In the genomic region with DNA sequence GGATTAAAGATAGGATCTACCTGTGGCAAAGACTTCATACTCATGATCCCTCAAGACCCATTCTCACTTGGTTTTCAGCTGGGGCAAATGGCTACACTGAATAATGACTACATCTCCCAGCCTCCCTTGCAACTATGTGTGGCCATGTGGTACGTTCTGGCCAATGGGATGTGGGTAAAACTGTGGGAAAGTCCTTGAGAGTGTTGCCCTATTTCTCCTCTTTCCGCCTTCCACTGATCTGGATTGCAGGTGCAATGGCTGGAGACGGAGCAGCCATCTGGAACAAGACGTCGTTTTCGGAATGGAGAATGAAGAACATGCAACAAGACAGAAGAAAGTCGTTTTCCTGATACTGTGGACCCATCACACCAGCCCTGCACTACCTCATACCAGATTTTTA, we compare ENCODE assay signal across 8 cellular contexts. TPM values are rescaled to one million over a fixed set of nuclear protein-coding genes. Genes with fewer than 3 reads are reported as not detected.
A peak's percentile ranks its signal among the peaks of the same experiment; 100 is the strongest.
DNase-seq lines count a peak whose midpoint lies in the region; ATAC-seq and TF ChIP-seq lines count a peak whose summit lies in the region.

No MANE protein-coding gene starts in this region.

- ATAC-seq in GM18511 (IDR thresholded peaks at IDR 0.05; ENCODE audit: unreplicated experiment) (peak; percentile 58), GM19397 (IDR thresholded peaks at IDR 0.05; ENCODE audit: unreplicated experiment) (no peak)
- peak; percentile 60 for ATAC-seq in stimulated activated memory B cell treated with anti-CD40 and anti-IgM and Interleukin-4, amounts not matched to agents 10 μg/mL and 1 μg/mL and 100 μg/mL, for 72 hours

- H3K27ac ChIP-seq in brain microvascular endothelial cell = no peak overlapping the region

- no peaks in the 10 kb centered on the region for H3K36me3 ChIP-seq in brain microvascular endothelial cell (replicated peaks)

- H3K36me3 Mint-ChIP-seq in IgD-negative memory B cell = peaks cover 5% of the 10 kb centered on the region
- peaks cover 10% of the 10 kb centered on the region for H3K36me3 Mint-ChIP-seq in stimulated activated memory B cell treated with anti-CD40 and anti-IgM and Interleukin-4, amounts not matched to agents 10 μg/mL and 1 μg/mL and 100 μg/mL, for 72 hours

- in situ Hi-C loops in ACHN (cut with HindIII; ENCODE audit: low pct_ligation_motif_present, low pct_unique_long_range_greater_than_20kb, low sequenced_read_pairs) = no loop called here
- in situ Hi-C loops in brain microvascular endothelial cell (cut with HindIII; ENCODE audit: low pct_ligation_motif_present, low sequenced_read_pairs) = no loop called here

- peaks cover 18 to 25% (median 22%) of the 10 kb centered on the region in 3 donors for H3K4me1 Mint-ChIP-seq in IgD-negative memory B cell
- peaks cover 25% of the 10 kb centered on the region for H3K4me1 Mint-ChIP-seq in stimulated activated memory B cell treated with anti-CD40 and anti-IgM and Interleukin-4, amounts not matched to agents 10 μg/mL and 1 μg/mL and 100 μg/mL, for 72 hours

- H3K27ac Mint-ChIP-seq in IgD-negative memory B cell = peak overlapping the region in 1 of 3 donors; percentile 47
- no peak overlapping the region for H3K27ac Mint-ChIP-seq in stimulated activated memory B cell treated with anti-CD40 and anti-IgM and Interleukin-4, amounts not matched to agents 10 μg/mL and 1 μg/mL and 100 μg/mL, for 72 hours

- peaks cover 0 to 3% (median 0%) of the 10 kb centered on the region in 3 donors for H3K9me3 Mint-ChIP-seq in IgD-negative memory B cell
- H3K9me3 Mint-ChIP-seq in stimulated activated memory B cell treated with anti-CD40 and anti-IgM and Interleukin-4, amounts not matched to agents 10 μg/mL and 1 μg/mL and 100 μg/mL, for 72 hours = no peaks in the 10 kb centered on the region

- DNase-seq in ACHN (peak; percentile 54), brain microvascular endothelial cell (peak; percentile 25), T1000 (lab: John Stamatoyannopoulos, UW) (no peak), NCI-H128 (lab: John Stamatoyannopoulos, UW; ENCODE audit: unreplicated experiment) (no peak)

- no peaks in the 10 kb centered on the region for H3K27me3 ChIP-seq in brain microvascular endothelial cell (replicated peaks)

- peak overlapping the region; percentile 3 to 90 (median 64) for H3K4me3 Mint-ChIP-seq in IgD-negative memory B cell
- H3K4me3 Mint-ChIP-seq in stimulated activated memory B cell treated with anti-CD40 and anti-IgM and Interleukin-4, amounts not matched to agents 10 μg/mL and 1 μg/mL and 100 μg/mL, for 72 hours = peak overlapping the region; percentile 54

- TF ChIP-seq CTCF in brain microvascular endothelial cell (IDR thresholded peaks at IDR 0.05; ENCODE audit: low read depth, low read length, missing control alignments) = no peak

- peaks cover 2% of the 10 kb centered on the region for H3K27me3 Mint-ChIP-seq in IgD-negative memory B cell
- H3K27me3 Mint-ChIP-seq in stimulated activated memory B cell treated with anti-CD40 and anti-IgM and Interleukin-4, amounts not matched to agents 10 μg/mL and 1 μg/mL and 100 μg/mL, for 72 hours = peaks cover 9% of the 10 kb centered on the region

- no peak overlapping the region for H3K4me3 ChIP-seq in brain microvascular endothelial cell (ENCODE audit: low read depth, low read length)

RNA-seq across cellular contexts. Expression of a gene that starts 48.5 kb away (rescaled TPM):
- 20.2 TPM for polyA plus RNA-seq in IgD-negative memory B cell

Comparison
In these comparisons a context has a peak if more than half of its experiments do, and no peak if none do; other contexts are left out.
1. DNase-seq: peak in ACHN (single experiment) and brain microvascular endothelial cell (single experiment); none in T1000 (single experiment) and NCI-H128 (single experiment).